20 cellular contexts compared by ENCODE assay signal in genomic region chr17:29495011-29495410, GRCh38.
A peak's percentile ranks its signal among the peaks of the same experiment; 100 is the strongest.
DNase-seq lines count a peak whose midpoint lies in the region; ATAC-seq, FAIRE-seq and TF ChIP-seq lines count a peak whose summit lies in the region.
"Had no signal": no experiment of that assay in that cellular context is flagged by ENCODE, and none has a peak within 500 bp of the region (broad histone marks: within the 10 kb centered on the region; RNA-seq: fewer than 3 reads in every experiment).

No MANE protein-coding gene starts in this region.

- no peak for TF ChIP-seq POLR2A in H54 (IDR thresholded peaks at IDR 0.05; ENCODE audit: low read depth, low read length)

- H3K4me1 ChIP-seq in aorta (ENCODE audit: control insufficient read depth in 1 of 2, insufficient read depth in 2 of 2, low read length in 2 of 2): no peaks in the 10 kb centered on the region

- intact Hi-C loops in aorta (cut with DNase I): no loop called here

- FAIRE-seq in A204.1 (lab: Jason Lieb, UNC) (peak; percentile 76), H54 (lab: Jason Lieb, UNC) (peak; percentile 27)

- whole genome bisulfite sequencing in aorta, 2 donors: 84 to 91% methylated on average over 1 of the region's 1 CpG

- H3K9me3 ChIP-seq in aorta (ENCODE audit: control insufficient read depth, low read length): no peaks in the 10 kb centered on the region

- H3K4me3 Mint-ChIP-seq in T-helper 2 cell treated with Interferon-gamma antibody and Interleukin-4, amounts not matched to agents 5 μg/mL and 100 μg/mL, for 36 hours: no peak overlapping the region
- H3K4me3 Mint-ChIP-seq in mesothelial cell of epicardium: no peak overlapping the region
- H3K4me3 Mint-ChIP-seq: activated CD4-positive, alpha-beta T cell treated with anti-CD3 and anti-CD28 coated beads, Interleukin-2, amount 10 ng/mL, durations not matched to agents 7 days and 5 days; activated naive CD4-positive, alpha-beta T cell treated with anti-CD3 and anti-CD28 coated beads, Interleukin-2, amount 50 U/mL, for 24 hours; GM23338; immature natural killer cell had no signal

- H3K4me1 Mint-ChIP-seq in T-helper 2 cell treated with Interferon-gamma antibody and Interleukin-4, amounts not matched to agents 5 μg/mL and 100 μg/mL, for 36 hours (ENCODE audit: low read depth): peaks cover 2% of the 10 kb centered on the region
- no peaks in the 10 kb centered on the region for H3K4me1 Mint-ChIP-seq in mesothelial cell of epicardium
- H3K4me1 Mint-ChIP-seq: GM23338 had no signal

- peaks cover 42% of the 10 kb centered on the region for H3K36me3 Mint-ChIP-seq in T-helper 2 cell treated with Interferon-gamma antibody and Interleukin-4, amounts not matched to agents 5 μg/mL and 100 μg/mL, for 36 hours (ENCODE audit: low read depth)
- peaks cover 39% of the 10 kb centered on the region for H3K36me3 Mint-ChIP-seq in mesothelial cell of epicardium

- no peak for ATAC-seq in aorta (ENCODE audit: low FRiP score)
- ATAC-seq: GM23338 had no signal

- H3K9me3 Mint-ChIP-seq in T-helper 2 cell treated with Interferon-gamma antibody and Interleukin-4, amounts not matched to agents 5 μg/mL and 100 μg/mL, for 36 hours: no peaks in the 10 kb centered on the region
- no peaks in the 10 kb centered on the region for H3K9me3 Mint-ChIP-seq in mesothelial cell of epicardium
- H3K9me3 Mint-ChIP-seq: activated CD4-positive, alpha-beta T cell treated with anti-CD3 and anti-CD28 coated beads, Interleukin-2, amount 10 ng/mL, durations not matched to agents 7 days and 5 days; activated naive CD4-positive, alpha-beta T cell treated with anti-CD3 and anti-CD28 coated beads, Interleukin-2, amount 50 U/mL, for 24 hours; GM23338; immature natural killer cell had no signal

- peaks cover 3 to 5% of the 10 kb centered on the region in 2 donors for H3K36me3 ChIP-seq in aorta (ENCODE audit: control insufficient read depth in 1 of 2, insufficient read depth in 2 of 2, low read length in 1 of 2)

- H3K4me3 ChIP-seq in fibroblast of the aortic adventitia (ENCODE audit: low read depth, low read length): no peak overlapping the region
- H3K4me3 ChIP-seq in aorta (ENCODE audit: low read length in 2 of 2): no peak overlapping the region
- H3K4me3 ChIP-seq: GM23338 had no signal

- no peaks in the 10 kb centered on the region for H3K27me3 Mint-ChIP-seq in T-helper 2 cell treated with Interferon-gamma antibody and Interleukin-4, amounts not matched to agents 5 μg/mL and 100 μg/mL, for 36 hours (ENCODE audit: low read depth)
- H3K27me3 Mint-ChIP-seq in mesothelial cell of epicardium (ENCODE audit: low read depth): no peaks in the 10 kb centered on the region
- H3K27me3 Mint-ChIP-seq: activated CD4-positive, alpha-beta T cell treated with anti-CD3 and anti-CD28 coated beads, Interleukin-2, amount 10 ng/mL, durations not matched to agents 7 days and 5 days; activated naive CD4-positive, alpha-beta T cell treated with anti-CD3 and anti-CD28 coated beads, Interleukin-2, amount 50 U/mL, for 24 hours had no signal

- no peak overlapping the region for H3K27ac ChIP-seq in aorta (ENCODE audit: low read depth in 1 of 2, low read length in 2 of 2)

- TF ChIP-seq CTCF in fibroblast of the aortic adventitia (IDR thresholded peaks at IDR 0.05; ENCODE audit: insufficient read depth, low read length): no peak
- TF ChIP-seq CTCF in mesothelial cell of epicardium (IDR thresholded peaks at IDR 0.05; ENCODE audit: unreplicated experiment): no peak

- H3K27ac Mint-ChIP-seq in T-helper 2 cell treated with Interferon-gamma antibody and Interleukin-4, amounts not matched to agents 5 μg/mL and 100 μg/mL, for 36 hours: no peak overlapping the region
- H3K27ac Mint-ChIP-seq in mesothelial cell of epicardium: no peak overlapping the region
- H3K27ac Mint-ChIP-seq: activated naive CD4-positive, alpha-beta T cell treated with anti-CD3 and anti-CD28 coated beads, Interleukin-2, amount 50 U/mL, for 24 hours; GM23338 had no signal

- DNase-seq in H54 (ENCODE audit: insufficient read length, low spot score): peak; percentile 15
- DNase-seq in amniotic epithelial cell (ENCODE audit: low read depth): peak; percentile 75
- peak; percentile 23 for DNase-seq in fibroblast of the aortic adventitia (ENCODE audit: low read depth)
- DNase-seq in aorta: no peak
- DNase-seq in T-helper 2 cell treated with Interferon-gamma antibody and Interleukin-4, amounts not matched to agents 5 μg/mL and 100 μg/mL, for 36 hours (ENCODE audit: low spot score): no peak
- no peak for DNase-seq in nucleus accumbens (lab: John Stamatoyannopoulos, UW)
- DNase-seq in mesothelial cell of epicardium (ENCODE audit: low spot score in 2 of 2, unreplicated experiment in 2 of 2): no peak
- DNase-seq: activated CD4-positive, alpha-beta T cell treated with anti-CD3 and anti-CD28 coated beads, Interleukin-2, amount 10 ng/mL, durations not matched to agents 7 days and 5 days; activated T-cell treated with anti-CD3 and anti-CD28 coated beads for 4 hours; central memory CD4-positive, alpha-beta T cell; GF-D8; immature natural killer cell; Karpas-422; mesendoderm; NCI-H1436 treated with DMSO at 0.1 percent for 48 hours; NCI-H510A; substantia nigra had no signal

- no peaks in the 10 kb centered on the region for H3K27me3 ChIP-seq in aorta (ENCODE audit: control insufficient read depth in 1 of 2, insufficient read depth in 2 of 2, low read length in 1 of 2)

Comparison
In these comparisons a context has a peak if more than half of its experiments do, and no peak if none do; other contexts are left out.
1. DNase-seq: peak in H54 (single experiment), amniotic epithelial cell (single experiment) and fibroblast of the aortic adventitia (single experiment); none in aorta (0 of 2), T-helper 2 cell treated with Interferon-gamma antibody and Interleukin-4, amounts not matched to agents 5 μg/mL and 100 μg/mL, for 36 hours (single experiment), nucleus accumbens (0 of 56) and mesothelial cell of epicardium (0 of 2).